In the genomic region with DNA sequence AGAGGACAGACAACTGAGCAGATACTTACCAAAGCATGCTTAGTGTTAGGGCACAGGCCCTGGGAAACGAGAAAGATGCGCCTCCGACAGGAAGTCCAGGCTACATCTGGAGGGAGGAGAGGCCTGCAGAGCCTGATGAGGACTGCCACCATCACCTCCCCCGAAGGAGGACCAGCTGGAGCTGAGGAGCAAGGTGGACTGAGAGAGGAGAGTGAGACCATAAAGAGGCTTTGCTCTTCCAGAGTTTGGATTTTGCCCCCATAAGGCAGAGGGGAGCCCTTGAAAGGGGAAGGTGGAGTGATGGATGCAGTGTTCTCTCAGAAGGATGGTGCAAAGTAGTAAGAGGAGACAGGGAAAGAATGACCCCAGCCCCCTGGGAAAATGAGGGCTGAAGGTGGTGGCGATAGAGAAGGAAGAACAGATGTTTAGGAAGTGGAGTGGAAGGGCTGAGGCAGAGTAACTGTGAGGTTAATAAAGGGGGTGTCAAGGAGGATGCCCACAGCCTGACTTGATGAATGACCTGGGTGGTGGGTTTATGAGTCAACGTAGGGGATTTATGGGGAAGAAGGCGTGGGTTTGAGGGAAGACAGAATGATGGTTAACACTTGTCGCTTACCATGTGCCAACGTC, we compare ENCODE assay signal across 9 cellular contexts. TPM values are rescaled to one million over a fixed set of nuclear protein-coding genes. Genes with fewer than 3 reads are reported as not detected.
DNase-seq lines count a peak whose midpoint lies in the region; ATAC-seq, FAIRE-seq and TF ChIP-seq lines count a peak whose summit lies in the region.
"Had no signal": no experiment of that assay in that cellular context is flagged by ENCODE, and none has a peak within 500 bp of the region (broad histone marks: within the 10 kb centered on the region; RNA-seq: fewer than 3 reads in every experiment).

No MANE protein-coding gene starts in this region.

- H3K4me1 ChIP-seq in thoracic aorta (ENCODE audit: control insufficient read depth in 1 of 2, low read depth in 2 of 2), result peaks cover 25 to 37% of the 10 kb centered on the region in 2 donors

- intact Hi-C loops in activated naive CD4-positive, alpha-beta T cell treated with anti-CD3 and anti-CD28 coated beads for 36 hours (cut with micrococcal nuclease), result loop anchor here (1.0 to 5.0 kb wide), 4 partner anchors 74 to 1039 kb away; partner anchors contain the start of genes MIS18A, PAXBP1 and SOD1

- no peaks in the 10 kb centered on the region for H3K36me3 ChIP-seq in thoracic aorta

- H3K4me1 Mint-ChIP-seq in activated naive CD4-positive, alpha-beta T cell treated with anti-CD3 and anti-CD28 coated beads for 36 hours (ENCODE audit: low read depth), result peaks cover 14% of the 10 kb centered on the region

- H3K4me3 Mint-ChIP-seq in activated naive CD4-positive, alpha-beta T cell treated with anti-CD3 and anti-CD28 coated beads for 36 hours, result no peak overlapping the region

- no peaks in the 10 kb centered on the region for H3K27me3 ChIP-seq in thoracic aorta (replicated peaks; ENCODE audit: insufficient read depth)

- CTCF ChIA-PET in activated naive CD4-positive, alpha-beta T cell treated with anti-CD3 and anti-CD28 coated beads for 36 hours (lab: Charles Lee), result interaction anchor here (0.7 to 1.1 kb wide), 2 partner anchors 15 to 53 kb away, joined by 3 read pairs; no protein-coding TSS in a partner anchor

- no peak for FAIRE-seq in RCC 7860 (lab: Jason Lieb, UNC)
- FAIRE-seq: G401.6 had no signal

- no peaks in the 10 kb centered on the region for H3K9me3 ChIP-seq in thoracic aorta

- H3K27ac ChIP-seq in thoracic aorta, result peak overlapping the region; percentile 53 to 56

- peak overlapping the region; percentile 60 for H3K4me3 ChIP-seq in LNCaP clone FGC (ENCODE audit: low read depth, low read length)
- H3K4me3 ChIP-seq in thoracic aorta, result peak overlapping the region; percentile 98

- ATAC-seq in thoracic aorta (ENCODE audit: insufficient number of reproducible peaks, low FRiP score, low read depth) (no peak), HG03378 (IDR thresholded peaks at IDR 0.05; ENCODE audit: unreplicated experiment) (no peak)

- no peaks in the 10 kb centered on the region for H3K27me3 Mint-ChIP-seq in activated naive CD4-positive, alpha-beta T cell treated with anti-CD3 and anti-CD28 coated beads for 36 hours (ENCODE audit: low read depth)

- H3K9me3 Mint-ChIP-seq in activated naive CD4-positive, alpha-beta T cell treated with anti-CD3 and anti-CD28 coated beads for 36 hours, result no peaks in the 10 kb centered on the region

- DNase-seq in NCI-H2029 (lab: John Stamatoyannopoulos, UW) (peak; percentile 19), NCI-H2029 treated with DMSO at 0.1 percent for 48 hours (lab: John Stamatoyannopoulos, UW) (no peak), LNCaP clone FGC (ENCODE audit: low read depth) (no peak), kidney tubule cell (ENCODE audit: low spot score) (peak; percentile 30), thoracic aorta (ENCODE audit: low spot score) (no peak), RCC 7860 (ENCODE audit: low spot score) (no peak)
- peak; percentile 49 for DNase-seq in activated naive CD4-positive, alpha-beta T cell treated with anti-CD3 and anti-CD28 coated beads for 36 hours

- TF ChIP-seq CTCF in LNCaP clone FGC (IDR thresholded peaks at IDR 0.05; ENCODE audit: control insufficient read depth, extremely low read depth, insufficient read depth), result no peak
- TF ChIP-seq CTCF in thoracic aorta (IDR thresholded peaks at IDR 0.05), result no peak

- no peaks in the 10 kb centered on the region for H3K36me3 Mint-ChIP-seq in activated naive CD4-positive, alpha-beta T cell treated with anti-CD3 and anti-CD28 coated beads for 36 hours (ENCODE audit: low read depth)

- no peak overlapping the region for H3K27ac Mint-ChIP-seq in activated naive CD4-positive, alpha-beta T cell treated with anti-CD3 and anti-CD28 coated beads for 36 hours

RNA-seq across cellular contexts. Expression of gene SCAF4, which starts 1.1 kb away (rescaled TPM):
- 10 to 100 TPM; 39.6 to 40.5 TPM for total RNA-seq in activated naive CD4-positive, alpha-beta T cell treated with anti-CD3 and anti-CD28 coated beads for 36 hours
- total RNA-seq in thoracic aorta, result 10 to 100 TPM; 15.4 to 27.5 TPM

Comparison
In these comparisons a context has a peak if more than half of its experiments do, and no peak if none do; other contexts are left out.
1. DNase-seq: peak in NCI-H2029 (single experiment), activated naive CD4-positive, alpha-beta T cell treated with anti-CD3 and anti-CD28 coated beads for 36 hours (single experiment) and kidney tubule cell (single experiment); none in NCI-H2029 treated with DMSO at 0.1 percent for 48 hours (single experiment), LNCaP clone FGC (single experiment), thoracic aorta (single experiment) and RCC 7860 (single experiment).